In the genomic region with DNA sequence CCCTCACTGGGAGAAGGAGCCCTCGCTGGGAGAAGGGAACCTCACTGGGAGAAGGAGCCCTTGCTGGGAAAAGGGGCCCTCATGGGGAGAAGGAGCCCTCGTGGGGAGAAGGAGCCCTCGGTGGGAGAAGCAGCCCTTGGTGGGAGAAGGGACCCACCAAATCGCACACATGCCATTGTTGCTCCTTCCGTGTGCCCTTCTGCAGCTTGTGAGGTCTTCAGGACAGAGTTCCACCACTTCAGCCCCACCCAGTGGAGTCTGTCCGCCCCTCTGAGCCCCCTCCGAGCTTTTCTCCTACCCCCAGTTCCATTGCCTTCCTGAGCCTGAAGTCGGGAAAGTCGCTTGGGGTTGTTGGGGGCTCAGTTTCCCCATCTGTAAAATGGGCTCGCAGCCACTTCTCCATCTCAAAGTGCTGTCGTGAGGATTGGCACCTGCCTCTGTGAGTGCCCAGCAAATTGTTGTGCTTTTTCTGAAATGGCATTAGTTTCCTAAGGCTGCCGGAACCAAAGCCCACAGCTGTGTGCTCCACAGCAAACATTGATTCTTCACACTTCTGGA, we compare ENCODE assay signal across 19 cellular contexts.
DNase-seq lines count a peak whose midpoint lies in the region; ATAC-seq and TF ChIP-seq lines count a peak whose summit lies in the region.
"Had no signal": no experiment of that assay in that cellular context is flagged by ENCODE, and none has a peak within 500 bp of the region (broad histone marks: within the 10 kb centered on the region; RNA-seq: fewer than 3 reads in every experiment).

No MANE protein-coding gene starts in this region.

- H3K27ac Mint-ChIP-seq in H9 (no peak overlapping the region), osteocyte (ENCODE audit: unreplicated experiment) (no peak overlapping the region)
- H3K27ac Mint-ChIP-seq in activated naive CD8-positive, alpha-beta T cell treated with anti-CD3 and anti-CD28 coated beads, Interleukin-2, amount 50 U/mL, for 24 hours = no peak overlapping the region
- no peak overlapping the region for H3K27ac Mint-ChIP-seq in activated naive CD8-positive, alpha-beta T cell treated with anti-CD3 and anti-CD28 coated beads for 36 hours
- H3K27ac Mint-ChIP-seq: B cell; CD8-positive, alpha-beta T cell; HFFc6; IgD-negative memory B cell had no signal

- H3K9me3 Mint-ChIP-seq in H9 (no peaks in the 10 kb centered on the region), osteocyte (ENCODE audit: unreplicated experiment) (no peaks in the 10 kb centered on the region)
- H3K9me3 Mint-ChIP-seq in activated naive CD8-positive, alpha-beta T cell treated with anti-CD3 and anti-CD28 coated beads, Interleukin-2, amount 50 U/mL, for 24 hours = no peaks in the 10 kb centered on the region
- H3K9me3 Mint-ChIP-seq in activated naive CD8-positive, alpha-beta T cell treated with anti-CD3 and anti-CD28 coated beads for 36 hours = no peaks in the 10 kb centered on the region
- H3K9me3 Mint-ChIP-seq: CD8-positive, alpha-beta T cell; HFFc6; IgD-negative memory B cell had no signal

- no peak overlapping the region for H2BK120ac ChIP-seq in H9 (ENCODE audit: low read depth, low read length, poor library complexity, severe bottlenecking)

- H4K20me1 ChIP-seq in H9 (ENCODE audit: control insufficient read depth, insufficient read depth, insufficient read length) = no peaks in the 10 kb centered on the region

- H3K27ac ChIP-seq in H9 (ENCODE audit: insufficient read length, low read depth, low read length) = no peak overlapping the region
- H3K27ac ChIP-seq: BLaER1 treated with 17β-estradiol and CSF1 and Interleukin-3, amounts not matched to agents 10 nM and 100 nM; GM23248; HL-60 had no signal

- CTCF ChIA-PET in GM10248 (lab: Yijun Ruan, JAX) = no interaction called here

- H2AK5ac ChIP-seq in H9 (ENCODE audit: insufficient read length, low read length) = no peak overlapping the region

- no peak overlapping the region for H3T11ph ChIP-seq in H9 (ENCODE audit: low read length)

- H2AFZ ChIP-seq in H9 (ENCODE audit: low read length) = no peak overlapping the region
- H2AFZ ChIP-seq: GM23248 had no signal

- H2BK15ac ChIP-seq in H9 (ENCODE audit: low read depth, low read length) = no peak overlapping the region

- H2BK12ac ChIP-seq in H9 (ENCODE audit: insufficient read length, low read depth, low read length) = no peak overlapping the region

- no peak overlapping the region for H3K56ac ChIP-seq in H9 (ENCODE audit: insufficient read length, low read depth, low read length)

- TF ChIP-seq CTCF in GM10248 (IDR thresholded peaks at IDR 0.05; ENCODE audit: control extremely low read depth, extremely low read depth, low read depth, missing control alignments) (no peak), H9 (conservative IDR thresholded peaks at IDR 0.05) (no peak), osteocyte (IDR thresholded peaks at IDR 0.05) (no peak)

- no CpG with 5 or more reads among the region's 12 CpGs for WGBS in H9 (ENCODE audit: extremely low coverage, insufficient read length, low lambda C conversion rate)

- no peak overlapping the region for H4K8ac ChIP-seq in H9 (replicated peaks; ENCODE audit: insufficient read length, low read depth, low read length)

- no peaks in the 10 kb centered on the region for H3K23me2 ChIP-seq in H9 (ENCODE audit: insufficient read length, low read depth, low read length, poor library complexity, severe bottlenecking)

- DNase-seq in GM10248 (ENCODE audit: extremely low spot score) = peak; percentile 12
- DNase-seq in H9 = peak; percentile 10
- DNase-seq in left lobe of liver (ENCODE audit: low spot score) = peak; percentile 19
- DNase-seq in osteocyte (ENCODE audit: extremely low spot score, unreplicated experiment) = peak; percentile 75
- no peak for DNase-seq in activated naive CD8-positive, alpha-beta T cell treated with anti-CD3 and anti-CD28 coated beads, Interleukin-2, amount 50 U/mL, for 24 hours
- no peak for DNase-seq in activated naive CD8-positive, alpha-beta T cell treated with anti-CD3 and anti-CD28 coated beads for 36 hours
- DNase-seq: Calu3, DMS79 treated with DMSO at 0.1 percent for 48 hours, GF-D8, HFFc6 had no signal

- POLR2A ChIA-PET in GM10248 (lab: Yijun Ruan, JAX) = no interaction called here

- H3K36me3 Mint-ChIP-seq in H9 (ENCODE audit: insufficient read depth in 1 of 3, low read depth in 3 of 3) (no peaks in the 10 kb centered on the region; a peak in 1 of 7 replicates), osteocyte (ENCODE audit: unreplicated experiment) (no peaks in the 10 kb centered on the region)
- H3K36me3 Mint-ChIP-seq in activated naive CD8-positive, alpha-beta T cell treated with anti-CD3 and anti-CD28 coated beads, Interleukin-2, amount 50 U/mL, for 24 hours (ENCODE audit: low read depth) = no peaks in the 10 kb centered on the region
- no peaks in the 10 kb centered on the region for H3K36me3 Mint-ChIP-seq in activated naive CD8-positive, alpha-beta T cell treated with anti-CD3 and anti-CD28 coated beads for 36 hours
- H3K36me3 Mint-ChIP-seq: CD8-positive, alpha-beta T cell; IgD-negative memory B cell had no signal

- no peak overlapping the region for H4K91ac ChIP-seq in H9 (ENCODE audit: insufficient read length, low read depth, low read length)

- H4K5ac ChIP-seq in H9 (ENCODE audit: insufficient read length, low read depth, low read length) = no peak overlapping the region

- no peaks in the 10 kb centered on the region for H3K27me3 ChIP-seq in H9 (ENCODE audit: insufficient read depth, low read length)
- H3K27me3 ChIP-seq: BLaER1 treated with 17β-estradiol and CSF1 and Interleukin-3, amounts not matched to agents 10 nM and 100 nM had no signal

- H3K9me3 ChIP-seq in H9 (ENCODE audit: control insufficient read depth, low read depth, low read length) = no peaks in the 10 kb centered on the region
- H3K9me3 ChIP-seq: BLaER1 treated with 17β-estradiol and CSF1 and Interleukin-3, amounts not matched to agents 10 nM and 100 nM had no signal

- H3K4me2 ChIP-seq in H9 (ENCODE audit: insufficient read depth, insufficient read length, low read length) = no peak overlapping the region
- H3K4me2 ChIP-seq: BLaER1 treated with 17β-estradiol and CSF1 and Interleukin-3, amounts not matched to agents 10 nM and 100 nM had no signal

- peaks cover 9% of the 10 kb centered on the region for H3K27me3 Mint-ChIP-seq in H9 (ENCODE audit: low read depth)
- peaks cover 50% of the 10 kb centered on the region for H3K27me3 Mint-ChIP-seq in osteocyte (ENCODE audit: unreplicated experiment)
- H3K27me3 Mint-ChIP-seq in activated naive CD8-positive, alpha-beta T cell treated with anti-CD3 and anti-CD28 coated beads, Interleukin-2, amount 50 U/mL, for 24 hours = no peaks in the 10 kb centered on the region
- peaks cover 4% of the 10 kb centered on the region for H3K27me3 Mint-ChIP-seq in activated naive CD8-positive, alpha-beta T cell treated with anti-CD3 and anti-CD28 coated beads for 36 hours
- H3K27me3 Mint-ChIP-seq: IgD-negative memory B cell had no signal

- peaks cover 9 to 19% of the 10 kb centered on the region in 2 experiments for H3K4me1 Mint-ChIP-seq in H9
- no peaks in the 10 kb centered on the region for H3K4me1 Mint-ChIP-seq in osteocyte (ENCODE audit: unreplicated experiment)
- no peaks in the 10 kb centered on the region for H3K4me1 Mint-ChIP-seq in activated naive CD8-positive, alpha-beta T cell treated with anti-CD3 and anti-CD28 coated beads, Interleukin-2, amount 50 U/mL, for 24 hours
- H3K4me1 Mint-ChIP-seq in activated naive CD8-positive, alpha-beta T cell treated with anti-CD3 and anti-CD28 coated beads for 36 hours = no peaks in the 10 kb centered on the region
- H3K4me1 Mint-ChIP-seq: B cell, IgD-negative memory B cell had no signal

- H3K4me1 ChIP-seq in H9 (ENCODE audit: insufficient read depth, low read length) = no peaks in the 10 kb centered on the region

- H3K4me3 Mint-ChIP-seq in H9 (no peak overlapping the region), osteocyte (ENCODE audit: unreplicated experiment) (no peak overlapping the region)
- no peak overlapping the region for H3K4me3 Mint-ChIP-seq in activated naive CD8-positive, alpha-beta T cell treated with anti-CD3 and anti-CD28 coated beads, Interleukin-2, amount 50 U/mL, for 24 hours
- no peak overlapping the region for H3K4me3 Mint-ChIP-seq in activated naive CD8-positive, alpha-beta T cell treated with anti-CD3 and anti-CD28 coated beads for 36 hours
- H3K4me3 Mint-ChIP-seq: B cell; CD8-positive, alpha-beta T cell; HFFc6; IgD-negative memory B cell had no signal

- no peak overlapping the region for H3K18ac ChIP-seq in H9 (ENCODE audit: insufficient read length, low read depth, low read length)

- ATAC-seq in left lobe of liver (no peak), GM21526 (IDR thresholded peaks at IDR 0.05; ENCODE audit: low FRiP score, unreplicated experiment) (no peak)
- no peak for ATAC-seq in activated naive CD8-positive, alpha-beta T cell treated with anti-CD3 and anti-CD28 coated beads, Interleukin-2, amount 50 U/mL, for 24 hours
- ATAC-seq: CD8-positive, alpha-beta T cell; GM12878; HCT116 had no signal

- no peaks in the 10 kb centered on the region for H3K79me2 ChIP-seq in H9 (ENCODE audit: insufficient read depth, low read length)

- H3K79me1 ChIP-seq in H9 (ENCODE audit: insufficient read depth, low read depth, low read length, poor library complexity, severe bottlenecking) = no peaks in the 10 kb centered on the region

- H2BK20ac ChIP-seq in H9 (ENCODE audit: low read depth, low read length, poor library complexity, severe bottlenecking) = no peak overlapping the region

- H3K9ac ChIP-seq in H9 (ENCODE audit: extremely low read depth, insufficient read length, low read length) = no peak overlapping the region
- H3K9ac ChIP-seq: BLaER1 treated with 17β-estradiol and CSF1 and Interleukin-3, amounts not matched to agents 10 nM and 100 nM; GM23248 had no signal

- no peak overlapping the region for H2BK5ac ChIP-seq in H9 (ENCODE audit: insufficient read length, low read length)

- no peak overlapping the region for H3K23ac ChIP-seq in H9 (ENCODE audit: insufficient read length, low read depth, low read length)

- no peak overlapping the region for H3K14ac ChIP-seq in H9 (ENCODE audit: insufficient read depth, low read length)

- no peak overlapping the region for H3K4ac ChIP-seq in H9 (ENCODE audit: low read depth, low read length)

Comparison
In these comparisons a context has a peak if more than half of its experiments do, and no peak if none do; other contexts are left out.
1. DNase-seq: peak in GM10248 (single experiment), H9 (single experiment), left lobe of liver (single experiment) and osteocyte (single experiment); none in activated naive CD8-positive, alpha-beta T cell treated with anti-CD3 and anti-CD28 coated beads, Interleukin-2, amount 50 U/mL, for 24 hours (single experiment) and activated naive CD8-positive, alpha-beta T cell treated with anti-CD3 and anti-CD28 coated beads for 36 hours (single experiment).